In the genomic region with DNA sequence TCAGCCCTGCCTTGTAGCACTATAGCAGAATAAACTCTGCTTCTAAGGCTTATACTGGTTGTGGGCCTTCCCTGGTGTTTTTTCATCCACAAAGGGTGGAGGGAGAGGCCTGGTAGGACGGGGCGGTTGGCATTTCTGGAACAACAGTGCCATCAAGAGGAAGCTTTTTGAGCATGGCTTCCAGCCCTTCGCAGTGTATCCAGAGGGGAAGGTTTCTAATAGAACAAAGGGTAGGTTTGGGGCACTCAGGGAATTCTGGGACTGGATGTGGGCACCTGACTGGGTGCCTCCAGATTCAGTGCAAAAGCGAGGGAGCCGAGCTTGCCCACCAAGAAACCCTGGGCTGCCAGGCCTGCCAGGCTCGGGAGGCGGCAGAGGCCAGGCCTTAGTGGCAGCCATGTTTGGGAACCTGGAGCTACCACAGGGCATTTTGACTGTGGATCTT, we compare ENCODE assay signal across 8 cellular contexts.
A peak's percentile ranks its signal among the peaks of the same experiment; 100 is the strongest.
DNase-seq lines count a peak whose midpoint lies in the region; ATAC-seq, FAIRE-seq and TF ChIP-seq lines count a peak whose summit lies in the region.

No MANE protein-coding gene starts in this region.

- WGBS in K562 (ENCODE audit: insufficient coverage, low coverage, missing lambda C conversion rate), result 14% methylated on average over 1 of the region's 7 CpGs
- WGBS in right lobe of liver (ENCODE audit: insufficient coverage, low coverage, low lambda C conversion rate, missing lambda C conversion rate), result 20% methylated on average over 2 of the region's 7 CpGs

- H3K9me1 ChIP-seq in K562 (ENCODE audit: control insufficient read depth, insufficient read depth, low read length), result no peaks in the 10 kb centered on the region

- no peak for FAIRE-seq in K562 (lab: Jason Lieb, UNC)

- no peaks in the 10 kb centered on the region for H4K20me1 ChIP-seq in K562 (replicated peaks; ENCODE audit: control insufficient read depth, insufficient read depth, low read length)

- no peak for TF ChIP-seq EP300 in K562 (IDR thresholded peaks at IDR 0.05; ENCODE audit: low read length)

- DNase-seq in right atrium auricular region (ENCODE audit: low spot score) (peak; percentile 76), cardiac septum (ENCODE audit: low spot score) (no peak), NCI-H1930 (lab: John Stamatoyannopoulos, UW) (peak; percentile 28 to 62), K562 (ENCODE audit: extremely low read depth in 1 of 4, low spot score in 3 of 4) (peak in 2 of 4 experiments; percentile 32 to 43), right lobe of liver (peak in 2 of 3 donors; percentile 55 to 71), erythroblast (lab: John Stamatoyannopoulos, UW) (no peak)
- no peak for DNase-seq in activated CD8-positive, alpha-beta memory T cell treated with anti-CD3 and anti-CD28 coated beads, Interleukin-2, amount 50 U/mL, for 48 hours

- no peaks in the 10 kb centered on the region for H3K27me3 ChIP-seq in right atrium auricular region
- H3K27me3 ChIP-seq in K562 (ENCODE audit: control insufficient read depth in 2 of 2, insufficient read depth in 2 of 2, low read length in 2 of 2), result no peaks in the 10 kb centered on the region
- H3K27me3 ChIP-seq in right lobe of liver, result no peaks in the 10 kb centered on the region

- POLR2A ChIA-PET in K562 (lab: Yijun Ruan, JAX), result no interaction called here

- intact Hi-C loops in cardiac septum (cut with DNase I), result loop anchor here (10.0 kb wide), 1 partner anchor 46 kb away; no protein-coding TSS in a partner anchor
- intact Hi-C loops in K562 (cut with micrococcal nuclease), result no loop called here
- intact Hi-C loops in right lobe of liver (cut with DNase I), result no loop called here

- TF ChIP-seq POLR2A in K562 (conservative IDR thresholded peaks at IDR 0.05), result no peak
- TF ChIP-seq POLR2A in right lobe of liver (IDR thresholded peaks at IDR 0.05), result no peak
- no peak for TF ChIP-seq POLR2A in erythroblast (IDR thresholded peaks at IDR 0.05; ENCODE audit: low read length)

- no TSS peak for BruUV-seq in K562 (replicated peaks; lab: Mats Ljungman, UMichigan)

- no peak overlapping the region for H3K27ac ChIP-seq in right atrium auricular region
- H3K27ac ChIP-seq in K562 (ENCODE audit: extremely low read depth, low read depth, low read length), result no peak overlapping the region
- H3K27ac ChIP-seq in right lobe of liver, result no peak overlapping the region

- H3K36me3 ChIP-seq in right atrium auricular region (no peaks in the 10 kb centered on the region), K562 (ENCODE audit: control insufficient read depth, insufficient read depth, low read length) (no peaks in the 10 kb centered on the region), right lobe of liver (no peaks in the 10 kb centered on the region)

- H3K79me2 ChIP-seq in K562 (ENCODE audit: control insufficient read depth, insufficient read depth, low read length), result no peaks in the 10 kb centered on the region

- TF ChIP-seq RAD21 in K562 (CRISPR knock-in tag; conservative IDR thresholded peaks at IDR 0.05 in 1 of 2, IDR thresholded peaks at IDR 0.05 in 1 of 2), result peak; percentile 39 to 62

- H3K4me3 ChIP-seq in right atrium auricular region, result peak overlapping the region in 1 of 2 donors; percentile 24
- no peak overlapping the region for H3K4me3 ChIP-seq in K562
- peak overlapping the region in 1 of 3 donors; percentile 43 for H3K4me3 ChIP-seq in right lobe of liver

- H3K9me3 ChIP-seq in right atrium auricular region (no peaks in the 10 kb centered on the region), K562 (replicated peaks; ENCODE audit: control insufficient read depth, insufficient read depth, low read depth, low read length) (no peaks in the 10 kb centered on the region), right lobe of liver (no peaks in the 10 kb centered on the region)

- H2AFZ ChIP-seq in K562 (ENCODE audit: low read depth, low read length), result no peak overlapping the region

- no peak overlapping the region for H3K9ac ChIP-seq in K562 (ENCODE audit: insufficient read depth in 1 of 2, low read depth in 2 of 2, low read length in 2 of 2)

- in situ Hi-C loops in K562 (cut with MboI), result no loop called here

- TF ChIP-seq CTCF in right atrium auricular region (IDR thresholded peaks at IDR 0.05) (peak; percentile 17 to 57), K562 (IDR thresholded peaks at IDR 0.05 in 2 of 3, conservative IDR thresholded peaks at IDR 0.05 in 1 of 3; ENCODE audit: insufficient read depth in 2 of 3, low read depth in 1 of 3, low read length in 3 of 3) (peak; percentile 11 to 56 (median 40); a peak in 4 of 6 replicates), right lobe of liver (IDR thresholded peaks at IDR 0.05) (peak; percentile 47 to 82 (median 58))

- CTCF ChIA-PET in K562 (lab: Yijun Ruan, JAX; ENCODE audit: low intra/inter-chr PET ratio), result no interaction called here

- ATAC-seq in HG02885 (IDR thresholded peaks at IDR 0.05; ENCODE audit: poor library complexity, unreplicated experiment) (peak; percentile 83), K562 (peak; percentile 65), right lobe of liver (peak; percentile 77 to 98 (median 94))

- no peak overlapping the region for H3K4me2 ChIP-seq in K562 (ENCODE audit: insufficient read depth, low read length)

- H3K4me1 ChIP-seq in right atrium auricular region, result no peaks in the 10 kb centered on the region
- no peaks in the 10 kb centered on the region for H3K4me1 ChIP-seq in K562 (replicated peaks in 1 of 2; ENCODE audit: control insufficient read depth in 2 of 2, insufficient read depth in 2 of 2, low read length in 2 of 2)
- peaks cover 0 to 14% (median 0%) of the 10 kb centered on the region in 4 donors for H3K4me1 ChIP-seq in right lobe of liver

TF ChIP-seq in K562, 482 proteins besides CTCF, POLR2A, EP300 and RAD21:
- TF ChIP-seq ZNF384 (IDR thresholded peaks at IDR 0.05; ENCODE audit: low read depth, low read length), result peak; percentile 100
- TF ChIP-seq E2F3 (CRISPR knock-in tag; IDR thresholded peaks at IDR 0.05), result no peak
- TF ChIP-seq, protein P1, sequence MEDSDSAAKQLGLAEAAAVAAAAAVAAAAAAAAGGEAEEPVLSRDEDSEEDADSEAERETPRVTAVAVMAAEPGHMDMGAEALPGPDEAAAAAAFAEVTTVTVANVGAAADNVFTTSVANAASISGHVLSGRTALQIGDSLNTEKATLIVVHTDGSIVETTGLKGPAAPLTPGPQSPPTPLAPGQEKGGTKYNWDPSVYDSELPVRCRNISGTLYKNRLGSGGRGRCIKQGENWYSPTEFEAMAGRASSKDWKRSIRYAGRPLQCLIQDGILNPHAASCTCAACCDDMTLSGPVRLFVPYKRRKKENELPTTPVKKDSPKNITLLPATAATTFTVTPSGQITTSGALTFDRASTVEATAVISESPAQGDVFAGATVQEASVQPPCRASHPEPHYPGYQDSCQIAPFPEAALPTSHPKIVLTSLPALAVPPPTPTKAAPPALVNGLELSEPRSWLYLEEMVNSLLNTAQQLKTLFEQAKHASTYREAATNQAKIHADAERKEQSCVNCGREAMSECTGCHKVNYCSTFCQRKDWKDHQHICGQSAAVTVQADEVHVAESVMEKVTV (CRISPR knock-in tag; IDR thresholded peaks at IDR 0.05), result peak; percentile 55; the same call in 1 of the 2 replicates

Comparison
In these comparisons a context has a peak if more than half of its experiments do, and no peak if none do; other contexts are left out.
1. DNase-seq: peak in right atrium auricular region (single experiment), NCI-H1930 (2 of 2) and right lobe of liver (2 of 3); none in cardiac septum (single experiment), erythroblast (0 of 2) and activated CD8-positive, alpha-beta memory T cell treated with anti-CD3 and anti-CD28 coated beads, Interleukin-2, amount 50 U/mL, for 48 hours (single experiment).
2. Peak in every context shown above with its lines, with median percentiles within 50 percentile points of each other: CTCF ChIP-seq and ATAC-seq.